18 cellular contexts compared by ENCODE assay signal in genomic region chr2:65655000-65655399, GRCh38.
DNase-seq lines count a peak whose midpoint lies in the region; ATAC-seq, FAIRE-seq and TF ChIP-seq lines count a peak whose summit lies in the region.
"Had no signal": no experiment of that assay in that cellular context is flagged by ENCODE, and none has a peak within 500 bp of the region (broad histone marks: within the 10 kb centered on the region; RNA-seq: fewer than 3 reads in every experiment).

No MANE protein-coding gene starts in this region.

- H3K36me3 ChIP-seq in breast epithelium (no peaks in the 10 kb centered on the region), mucosa of descending colon (ENCODE audit: low read depth) (no peaks in the 10 kb centered on the region)
- H3K36me3 ChIP-seq: BE2C, SJSA1 had no signal

- H3K36me3 Mint-ChIP-seq in type B pancreatic cell: no peaks in the 10 kb centered on the region
- H3K36me3 Mint-ChIP-seq: CD8-positive, alpha-beta T cell had no signal

- H3K27me3 Mint-ChIP-seq in type B pancreatic cell: peaks cover 15% of the 10 kb centered on the region

- no peak for ATAC-seq in mucosa of descending colon
- ATAC-seq: CD8-positive, alpha-beta T cell; GM12878 had no signal

- H3K9me3 ChIP-seq in breast epithelium (no peaks in the 10 kb centered on the region), mucosa of descending colon (no peaks in the 10 kb centered on the region)
- H3K9me3 ChIP-seq: BE2C, SJSA1 had no signal

- H3K4me3 ChIP-seq in breast epithelium (no peak overlapping the region), mucosa of descending colon (no peak overlapping the region)
- H3K4me3 ChIP-seq: GM12878, GM23248, PC-9, SJSA1 had no signal

- no peak for TF ChIP-seq POLR2A in breast epithelium (IDR thresholded peaks at IDR 0.05)

- no peak overlapping the region for H3K27ac Mint-ChIP-seq in type B pancreatic cell
- H3K27ac Mint-ChIP-seq: CD8-positive, alpha-beta T cell; T-helper 2 cell treated with Interferon-gamma antibody and Interleukin-4, amounts not matched to agents 5 μg/mL and 100 μg/mL, for 36 hours had no signal

- H3K4me3 Mint-ChIP-seq in type B pancreatic cell: peak overlapping the region; percentile 8
- H3K4me3 Mint-ChIP-seq: CD8-positive, alpha-beta T cell; T-helper 2 cell treated with Interferon-gamma antibody and Interleukin-4, amounts not matched to agents 5 μg/mL and 100 μg/mL, for 36 hours had no signal

- intact Hi-C loops in breast epithelium (cut with DNase I; ENCODE audit: low total_unique reads): no loop called here
- intact Hi-C loops in mucosa of descending colon (cut with DNase I, micrococcal nuclease): no loop called here

- FAIRE-seq in HTR-8/SVneo (lab: Jason Lieb, UNC): peak; percentile 4
- FAIRE-seq: GM12878 had no signal

- H3K4me1 ChIP-seq in breast epithelium (no peaks in the 10 kb centered on the region), mucosa of descending colon (ENCODE audit: low read depth) (no peaks in the 10 kb centered on the region)
- H3K4me1 ChIP-seq: BE2C had no signal

- H3K27me3 ChIP-seq in breast epithelium: no peaks in the 10 kb centered on the region
- H3K27me3 ChIP-seq: BE2C, SJSA1 had no signal

- H3K9me3 Mint-ChIP-seq in type B pancreatic cell: peaks cover 5% of the 10 kb centered on the region
- H3K9me3 Mint-ChIP-seq: CD8-positive, alpha-beta T cell; T-helper 2 cell treated with Interferon-gamma antibody and Interleukin-4, amounts not matched to agents 5 μg/mL and 100 μg/mL, for 36 hours had no signal

- TF ChIP-seq CTCF in type B pancreatic cell (conservative IDR thresholded peaks at IDR 0.05): no peak
- no peak for TF ChIP-seq CTCF in breast epithelium (IDR thresholded peaks at IDR 0.05)
- TF ChIP-seq CTCF in mucosa of descending colon (IDR thresholded peaks at IDR 0.05): no peak

- DNase-seq in HTR-8/SVneo (ENCODE audit: insufficient read length, low spot score) (no peak), NCI-H187 (lab: John Stamatoyannopoulos, UW) (peak; percentile 28 to 59), NCI-H82 (lab: John Stamatoyannopoulos, UW) (peak; percentile 58), type B pancreatic cell (ENCODE audit: extremely low spot score, unreplicated experiment) (no peak), T-helper 9 cell (no peak), breast epithelium (ENCODE audit: low spot score in 2 of 2) (no peak), mucosa of descending colon (no peak)
- DNase-seq: BE2C; CD8-positive, alpha-beta T cell; GDM1; GM23248; HCEC 1CT; KBM-7; NCI-H1930; PC-9 had no signal

- H3K4me1 Mint-ChIP-seq in type B pancreatic cell (ENCODE audit: unreplicated experiment): peaks cover 41% of the 10 kb centered on the region

- H3K27ac ChIP-seq in breast epithelium: no peak overlapping the region
- H3K27ac ChIP-seq: GM23248, PC-9, SJSA1 had no signal

Comparison
In these comparisons a context has a peak if more than half of its experiments do, and no peak if none do; other contexts are left out.
1. DNase-seq: peak in NCI-H187 (2 of 2) and NCI-H82 (single experiment); none in HTR-8/SVneo (single experiment), type B pancreatic cell (single experiment), T-helper 9 cell (single experiment), breast epithelium (0 of 2) and mucosa of descending colon (0 of 3).